ENCODE assay signal across 26 cellular contexts in genomic region chr2:55139305-55139704, GRCh38.
"Had no signal": no experiment of that assay in that cellular context is flagged by ENCODE, and none has a peak within 500 bp of the region (broad histone marks: within the 10 kb centered on the region; RNA-seq: fewer than 3 reads in every experiment).

No MANE protein-coding gene starts in this region.

- H3K27ac Mint-ChIP-seq: activated CD4-positive, alpha-beta memory T cell treated with anti-CD3 and anti-CD28 coated beads, Interleukin-2, amount 10 ng/mL, durations not matched to agents 7 days and 5 days; activated CD4-positive, alpha-beta T cell treated with anti-CD3 and anti-CD28 coated beads, Interleukin-2, amount 10 ng/mL, durations not matched to agents 24 days and 14 days; activated naive CD8-positive, alpha-beta T cell; activated T-helper 2 cell treated with anti-CD3 and anti-CD28 coated beads, Interferon-gamma antibody, Interleukin-2, Interleukin-4, amounts not matched to agents 10 μg/mL and 5 μg/mL and 100 μg/mL, durations not matched to agents 14 hours and 24 hours and 36 hours; dendritic cell treated with granulocyte-macrophage colony-stimulating factor and Interleukin-4, amounts not matched to agents 40 ng/mL and 50 ng/mL, for 4 days; natural killer cell; T-helper 17 cell had no signal

- H3K4me3 ChIP-seq: ascending aorta, gastrocnemius medialis, left ventricle myocardium inferior, lung, right lobe of liver, upper lobe of left lung, vagina had no signal

- H3K9me3 Mint-ChIP-seq: activated T-helper 2 cell treated with anti-CD3 and anti-CD28 coated beads, Interferon-gamma antibody, Interleukin-2, Interleukin-4, amounts not matched to agents 10 μg/mL and 5 μg/mL and 100 μg/mL, durations not matched to agents 14 hours and 24 hours and 36 hours; dendritic cell treated with granulocyte-macrophage colony-stimulating factor and Interleukin-4, amounts not matched to agents 40 ng/mL and 50 ng/mL, for 4 days; natural killer cell had no signal

- H3K27me3 Mint-ChIP-seq: activated CD4-positive, alpha-beta memory T cell treated with anti-CD3 and anti-CD28 coated beads, Interleukin-2, amount 10 ng/mL, durations not matched to agents 7 days and 5 days; activated CD4-positive, alpha-beta T cell treated with anti-CD3 and anti-CD28 coated beads, Interleukin-2, amount 10 ng/mL, durations not matched to agents 24 days and 14 days; activated naive CD8-positive, alpha-beta T cell; dendritic cell treated with granulocyte-macrophage colony-stimulating factor and Interleukin-4, amounts not matched to agents 40 ng/mL and 50 ng/mL, for 4 days; T-helper 17 cell had no signal

- H3K27me3 ChIP-seq: ascending aorta, brain microvascular endothelial cell, gastrocnemius medialis, right lobe of liver, upper lobe of left lung, vagina had no signal

- H3K9me3 ChIP-seq: ascending aorta, gastrocnemius medialis, left ventricle myocardium inferior, right lobe of liver, upper lobe of left lung, vagina had no signal

- H3K27ac ChIP-seq: ascending aorta, brain microvascular endothelial cell, epithelial cell of prostate, gastrocnemius medialis, left ventricle myocardium inferior, right lobe of liver, vagina, WERI-Rb-1 had no signal

- H3K36me3 ChIP-seq: ascending aorta, brain microvascular endothelial cell, gastrocnemius medialis, left ventricle myocardium inferior, right lobe of liver, upper lobe of left lung, vagina, WERI-Rb-1 had no signal

- DNase-seq: activated CD4-positive, alpha-beta memory T cell treated with anti-CD3 and anti-CD28 coated beads, Interleukin-2, amount 10 ng/mL, durations not matched to agents 7 days and 5 days; activated CD4-positive, alpha-beta T cell treated with anti-CD3 and anti-CD28 coated beads, Interleukin-2, amount 10 ng/mL, durations not matched to agents 24 days and 14 days; activated CD4-positive, CD25-positive, alpha-beta regulatory T cell treated with anti-CD3 and anti-CD28 coated beads, Interleukin-2, amount 50 U/mL, for 72 hours; activated T-cell treated with anti-CD3 and anti-CD28 coated beads, Interleukin-2, amount 50 U/mL, for 4 hours; brain microvascular endothelial cell; effector CD4-positive, alpha-beta T cell; gastrocnemius medialis; glutamatergic neuron; left ventricle myocardium inferior; mesendoderm; natural killer cell; right lobe of liver; stimulated activated CD4-positive, alpha-beta T cell treated with anti-CD3 and anti-CD28 coated beads, Interleukin-2, amount 100 ng/mL, for 48 hours; stimulated activated naive CD4-positive, alpha-beta T cell treated with Interleukin-2 at 50 U/mL for 16 hours; SW 1271; T-helper 17 cell; T1000; upper lobe of left lung; WERI-Rb-1 had no signal

- H3K36me3 Mint-ChIP-seq: natural killer cell had no signal

- H3K4me3 Mint-ChIP-seq: activated CD4-positive, alpha-beta memory T cell treated with anti-CD3 and anti-CD28 coated beads, Interleukin-2, amount 10 ng/mL, durations not matched to agents 7 days and 5 days; activated CD4-positive, alpha-beta T cell treated with anti-CD3 and anti-CD28 coated beads, Interleukin-2, amount 10 ng/mL, durations not matched to agents 24 days and 14 days; activated naive CD8-positive, alpha-beta T cell; activated T-cell treated with anti-CD3 and anti-CD28 coated beads, Interleukin-2, amount 50 U/mL, for 4 hours; dendritic cell treated with granulocyte-macrophage colony-stimulating factor and Interleukin-4, amounts not matched to agents 40 ng/mL and 50 ng/mL, for 4 days; natural killer cell; T-helper 17 cell had no signal
